23 cellular contexts compared by ENCODE assay signal in genomic region chr4:95606739-95607138, GRCh38. TPM values are rescaled to one million over a fixed set of nuclear protein-coding genes. Genes with fewer than 3 reads are reported as not detected.
"Had no signal": no experiment of that assay in that cellular context is flagged by ENCODE, and none has a peak within 500 bp of the region (broad histone marks: within the 10 kb centered on the region; RNA-seq: fewer than 3 reads in every experiment).

No MANE protein-coding gene starts in this region.

- ATAC-seq: effector memory CD8-positive, alpha-beta T cell; left ventricle myocardium superior; stimulated activated effector memory CD8-positive, alpha-beta T cell treated with anti-CD3 and anti-CD28 coated beads, Interleukin-12 subunit alpha, Interleukin-12 subunit beta, amount 100 ng/mL, for 72 hours had no signal

- H3K4me3 ChIP-seq: lung, prostate gland, right atrium auricular region, sigmoid colon, stomach, thyroid gland had no signal

- H3K27me3 ChIP-seq: right atrium auricular region, sigmoid colon, stomach, thyroid gland had no signal

- DNase-seq: cortex of kidney; effector memory CD8-positive, alpha-beta T cell; erythroblast; left ventricle myocardium superior; naive B cell; nephron progenitor cell; nucleus accumbens; sigmoid colon; stimulated activated CD4-positive, alpha-beta T cell treated with anti-CD3 and anti-CD28 coated beads, Interleukin-2, amount 100 ng/mL, for 24 hours; stimulated activated CD4-positive, alpha-beta T cell treated with anti-CD3 and anti-CD28 coated beads, Interleukin-4, amount 100 ng/mL, for 24 hours; stimulated activated naive CD4-positive, alpha-beta T cell treated with Interleukin-2 at 50 U/mL for 16 hours; stomach; thyroid gland; trophoblast cell had no signal

- H3K4me1 ChIP-seq: prostate gland, right atrium auricular region, sigmoid colon, stomach, thyroid gland had no signal

- H3K9me3 ChIP-seq: prostate gland, right atrium auricular region, sigmoid colon, stomach, thyroid gland had no signal

- FAIRE-seq: endometrium, frontal cortex, keratinocyte had no signal

- H3K27ac ChIP-seq: prostate gland, right atrium auricular region, sigmoid colon, stomach, thyroid gland had no signal

- H3K36me3 ChIP-seq: prostate gland, right atrium auricular region, sigmoid colon, stomach, thyroid gland had no signal

RNA-seq across cellular contexts. Expression of gene UNC5C, which starts 58.0 kb away (rescaled TPM):
- total RNA-seq: dermis microvascular lymphatic vessel endothelial cell, mononuclear cell had no signal
- polyA plus RNA-seq: keratinocyte had no signal
